Comparison of ENCODE assay signal across 21 cellular contexts in genomic region chr13:21986602-21987001, GRCh38.
A peak's percentile ranks its signal among the peaks of the same experiment; 100 is the strongest.
DNase-seq lines count a peak whose midpoint lies in the region; ATAC-seq, FAIRE-seq and TF ChIP-seq lines count a peak whose summit lies in the region.
"Had no signal": no experiment of that assay in that cellular context is flagged by ENCODE, and none has a peak within 500 bp of the region (broad histone marks: within the 10 kb centered on the region; RNA-seq: fewer than 3 reads in every experiment).

No MANE protein-coding gene starts in this region.

- TF ChIP-seq POLR2A in esophagus muscularis mucosa (IDR thresholded peaks at IDR 0.05; ENCODE audit: low read depth) (no peak), stomach (IDR thresholded peaks at IDR 0.05) (no peak)

- peaks cover 16 to 36% (median 30%) of the 10 kb centered on the region in 10 experiments for H3K4me1 ChIP-seq in BLaER1 treated with 17β-estradiol and CSF1 and Interleukin-3, amounts not matched to agents 10 nM and 100 nM
- H3K4me1 ChIP-seq in esophagus muscularis mucosa (no peaks in the 10 kb centered on the region), lower lobe of right lung (no peaks in the 10 kb centered on the region), stomach (no peaks in the 10 kb centered on the region)
- no peaks in the 10 kb centered on the region for H3K4me1 ChIP-seq in CD8-positive, alpha-beta T cell (ENCODE audit: insufficient read depth, low read length)

- TF ChIP-seq EP300 in esophagus muscularis mucosa (IDR thresholded peaks at IDR 0.05) (no peak), stomach (IDR thresholded peaks at IDR 0.05) (no peak)

- no peaks in the 10 kb centered on the region for H3K36me3 Mint-ChIP-seq in activated CD4-positive, alpha-beta T cell treated with anti-CD3 and anti-CD28 coated beads, Interleukin-2, amount 10 ng/mL, durations not matched to agents 7 days and 5 days (ENCODE audit: low read depth)
- no peaks in the 10 kb centered on the region for H3K36me3 Mint-ChIP-seq in CD8-positive, alpha-beta T cell
- H3K36me3 Mint-ChIP-seq: CD8-positive, alpha-beta memory T cell; naive B cell had no signal

- H3K27me3 ChIP-seq in BLaER1 treated with 17β-estradiol and CSF1 and Interleukin-3, amounts not matched to agents 10 nM and 100 nM: peaks cover 0 to 16% (median 0%) of the 10 kb centered on the region in 11 experiments; a peak in 5 of 22 replicates
- no peaks in the 10 kb centered on the region for H3K27me3 ChIP-seq in esophagus muscularis mucosa
- H3K27me3 ChIP-seq in lower lobe of right lung (ENCODE audit: low read depth): no peaks in the 10 kb centered on the region
- H3K27me3 ChIP-seq in stomach: peaks cover 0 to 3% (median 0%) of the 10 kb centered on the region in 3 donors
- no peaks in the 10 kb centered on the region for H3K27me3 ChIP-seq in CD8-positive, alpha-beta T cell (ENCODE audit: insufficient read depth, low read length)

- FAIRE-seq in RCC 7860 (lab: Jason Lieb, UNC): no peak
- FAIRE-seq: urothelium cell line had no signal

- 48% methylated on average over 8 of the region's 10 CpGs for WGBS in esophagus muscularis mucosa
- WGBS in stomach, 5 donors: 64 to 78% (median 73%) methylated on average over 10 of the region's 10 CpGs

- no peak overlapping the region for H3K27ac Mint-ChIP-seq in activated CD4-positive, alpha-beta T cell treated with anti-CD3 and anti-CD28 coated beads, Interleukin-2, amount 10 ng/mL, durations not matched to agents 7 days and 5 days
- H3K27ac Mint-ChIP-seq in CD8-positive, alpha-beta T cell: no peak overlapping the region
- H3K27ac Mint-ChIP-seq: activated T-helper 1 cell treated with anti-CD3 and anti-CD28 coated beads, Interleukin-12 subunit alpha, Interleukin-12 subunit beta, Interleukin-2, Interleukin-4 antibody, amounts not matched to agents 30 ng/mL and 10 ng/mL and 1 ng/mL, durations not matched to agents 14 hours and 24 hours and 36 hours; progenitor cell of endocrine pancreas; stimulated activated naive B cell treated with anti-CD40 and anti-IgM and Interleukin-4, amounts not matched to agents 10 μg/mL and 1 μg/mL and 100 μg/mL, for 72 hours; T-helper 1 cell treated with Interleukin-12 subunit alpha and Interleukin-12 subunit beta and Interleukin-4 antibody, amounts not matched to agents 30 μg/mL and 1 μg/mL, for 36 hours had no signal

- H3K4me2 ChIP-seq in BLaER1 treated with 17β-estradiol and CSF1 and Interleukin-3, amounts not matched to agents 10 nM and 100 nM: peak overlapping the region; percentile 52 to 87 (median 69)

- no peaks in the 10 kb centered on the region for H3K4me1 Mint-ChIP-seq in activated CD4-positive, alpha-beta T cell treated with anti-CD3 and anti-CD28 coated beads, Interleukin-2, amount 10 ng/mL, durations not matched to agents 7 days and 5 days
- no peaks in the 10 kb centered on the region for H3K4me1 Mint-ChIP-seq in CD8-positive, alpha-beta T cell (ENCODE audit: low read depth)
- H3K4me1 Mint-ChIP-seq: naive B cell; stimulated activated naive B cell treated with anti-CD40 and anti-IgM and Interleukin-4, amounts not matched to agents 10 μg/mL and 1 μg/mL and 100 μg/mL, for 72 hours had no signal

- H3K4me3 Mint-ChIP-seq in activated CD4-positive, alpha-beta T cell treated with anti-CD3 and anti-CD28 coated beads, Interleukin-2, amount 10 ng/mL, durations not matched to agents 7 days and 5 days: no peak overlapping the region
- no peak overlapping the region for H3K4me3 Mint-ChIP-seq in CD8-positive, alpha-beta T cell
- H3K4me3 Mint-ChIP-seq: activated T-helper 1 cell treated with anti-CD3 and anti-CD28 coated beads, Interleukin-12 subunit alpha, Interleukin-12 subunit beta, Interleukin-2, Interleukin-4 antibody, amounts not matched to agents 30 ng/mL and 10 ng/mL and 1 ng/mL, durations not matched to agents 14 hours and 24 hours and 36 hours; central memory CD8-positive, alpha-beta T cell; naive B cell; stimulated activated naive B cell treated with anti-CD40 and anti-IgM and Interleukin-4, amounts not matched to agents 10 μg/mL and 1 μg/mL and 100 μg/mL, for 72 hours; T-helper 1 cell treated with Interleukin-12 subunit alpha and Interleukin-12 subunit beta and Interleukin-4 antibody, amounts not matched to agents 30 μg/mL and 1 μg/mL, for 36 hours had no signal

- H3K4me3 ChIP-seq in BLaER1 treated with 17β-estradiol and CSF1 and Interleukin-3, amounts not matched to agents 10 nM and 100 nM: peak overlapping the region in 2 of 10 experiments; percentile 5 to 7; a peak in 1 of 20 replicates
- no peak overlapping the region for H3K4me3 ChIP-seq in esophagus muscularis mucosa
- H3K4me3 ChIP-seq in lower lobe of right lung: no peak overlapping the region
- H3K4me3 ChIP-seq in stomach: no peak overlapping the region
- no peak overlapping the region for H3K4me3 ChIP-seq in CD8-positive, alpha-beta T cell (ENCODE audit: low read depth, low read length)

- intact Hi-C loops in esophagus muscularis mucosa (cut with DNase I): no loop called here
- intact Hi-C loops in lower lobe of right lung (cut with DNase I): no loop called here
- intact Hi-C loops in stomach (cut with DNase I; ENCODE audit: low total_unique reads): no loop called here
- intact Hi-C loops in CD8-positive, alpha-beta T cell (cut with DNase I, micrococcal nuclease): no loop called here

- H4K20me1 ChIP-seq in BLaER1 treated with 17β-estradiol and CSF1 and Interleukin-3, amounts not matched to agents 10 nM and 100 nM: peaks cover 0 to 6% (median 0%) of the 10 kb centered on the region in 11 experiments; a peak in 2 of 22 replicates

- peak overlapping the region in 6 of 11 experiments; percentile 4 to 70 (median 46); a peak in 8 of 22 replicates for H3K9ac ChIP-seq in BLaER1 treated with 17β-estradiol and CSF1 and Interleukin-3, amounts not matched to agents 10 nM and 100 nM

- POLR2A ChIA-PET in activated CD4-positive, alpha-beta T cell treated with anti-CD3 and anti-CD28 coated beads, Interleukin-2, amount 10 ng/mL, durations not matched to agents 7 days and 5 days (lab: Charles Lee): no interaction called here
- POLR2A ChIA-PET in CD8-positive, alpha-beta T cell (lab: Charles Lee): no interaction called here

- peaks cover 3% of the 10 kb centered on the region for H3K9me3 Mint-ChIP-seq in activated CD4-positive, alpha-beta T cell treated with anti-CD3 and anti-CD28 coated beads, Interleukin-2, amount 10 ng/mL, durations not matched to agents 7 days and 5 days
- no peaks in the 10 kb centered on the region for H3K9me3 Mint-ChIP-seq in CD8-positive, alpha-beta T cell
- H3K9me3 Mint-ChIP-seq: activated T-helper 1 cell treated with anti-CD3 and anti-CD28 coated beads, Interleukin-12 subunit alpha, Interleukin-12 subunit beta, Interleukin-2, Interleukin-4 antibody, amounts not matched to agents 30 ng/mL and 10 ng/mL and 1 ng/mL, durations not matched to agents 14 hours and 24 hours and 36 hours; CD8-positive, alpha-beta memory T cell; central memory CD8-positive, alpha-beta T cell; naive B cell; T-helper 1 cell treated with Interleukin-12 subunit alpha and Interleukin-12 subunit beta and Interleukin-4 antibody, amounts not matched to agents 30 μg/mL and 1 μg/mL, for 36 hours had no signal

- H3K36me3 ChIP-seq in BLaER1 treated with 17β-estradiol and CSF1 and Interleukin-3, amounts not matched to agents 10 nM and 100 nM: no peaks in the 10 kb centered on the region
- H3K36me3 ChIP-seq in esophagus muscularis mucosa: no peaks in the 10 kb centered on the region
- H3K36me3 ChIP-seq in lower lobe of right lung: no peaks in the 10 kb centered on the region
- no peaks in the 10 kb centered on the region for H3K36me3 ChIP-seq in stomach
- no peaks in the 10 kb centered on the region for H3K36me3 ChIP-seq in CD8-positive, alpha-beta T cell (ENCODE audit: insufficient read depth, low read length)

- TF ChIP-seq CTCF in esophagus muscularis mucosa (IDR thresholded peaks at IDR 0.05): no peak
- no peak for TF ChIP-seq CTCF in lower lobe of right lung (IDR thresholded peaks at IDR 0.05)
- no peak for TF ChIP-seq CTCF in stomach (IDR thresholded peaks at IDR 0.05)
- no peak for TF ChIP-seq CTCF in CD8-positive, alpha-beta T cell (IDR thresholded peaks at IDR 0.05)

- ATAC-seq in lower lobe of right lung: peak; percentile 74 to 84
- ATAC-seq in CD8-positive, alpha-beta T cell: no peak
- ATAC-seq: stimulated activated naive B cell treated with anti-CD40 and anti-IgM and Interleukin-4, amounts not matched to agents 10 μg/mL and 1 μg/mL and 100 μg/mL, for 72 hours had no signal

- H3K27ac ChIP-seq in BLaER1 treated with 17β-estradiol and CSF1 and Interleukin-3, amounts not matched to agents 10 nM and 100 nM: peak overlapping the region; percentile 24 to 76 (median 54); a peak in 21 of 22 replicates
- H3K27ac ChIP-seq in esophagus muscularis mucosa (replicated peaks in 1 of 4): peak overlapping the region; percentile 48 to 65 (median 61)
- no peak overlapping the region for H3K27ac ChIP-seq in lower lobe of right lung
- H3K27ac ChIP-seq in stomach: peak overlapping the region in 4 of 5 donors; percentile 1 to 65 (median 34)
- no peak overlapping the region for H3K27ac ChIP-seq in CD8-positive, alpha-beta T cell (ENCODE audit: low read depth, low read length)

- no peak for DNase-seq in esophagus muscularis mucosa (ENCODE audit: extremely low spot score)
- DNase-seq in lower lobe of right lung: no peak
- peak; percentile 31 for DNase-seq in stomach
- no peak for DNase-seq in activated CD4-positive, alpha-beta T cell treated with anti-CD3 and anti-CD28 coated beads, Interleukin-2, amount 10 ng/mL, durations not matched to agents 7 days and 5 days
- DNase-seq in DMS153 (lab: John Stamatoyannopoulos, UW): no peak
- DNase-seq in RCC 7860 (ENCODE audit: low spot score): no peak
- no peak for DNase-seq in CD8-positive, alpha-beta T cell
- DNase-seq: activated CD8-positive, alpha-beta memory T cell treated with anti-CD3 and anti-CD28 coated beads for 24 hours; CD8-positive, alpha-beta memory T cell; foreskin fibroblast; naive B cell; NCI-H2029 treated with DMSO at 0.1 percent for 48 hours; NCI-H510A; SIG-M5; stimulated activated naive B cell treated with anti-CD40 and anti-IgM and Interleukin-4, amounts not matched to agents 10 μg/mL and 1 μg/mL and 100 μg/mL, for 72 hours had no signal

- CTCF ChIA-PET in activated CD4-positive, alpha-beta T cell treated with anti-CD3 and anti-CD28 coated beads, Interleukin-2, amount 10 ng/mL, durations not matched to agents 7 days and 5 days (lab: Charles Lee): no interaction called here
- CTCF ChIA-PET in CD8-positive, alpha-beta T cell (lab: Charles Lee): no interaction called here

- 0 out of 22 replicates have a peak, but pooled peaks cover 0 to 3% (median 0%) of the 10 kb centered on the region in 11 experiments for H3K9me3 ChIP-seq in BLaER1 treated with 17β-estradiol and CSF1 and Interleukin-3, amounts not matched to agents 10 nM and 100 nM (replicated peaks in 1 of 11)
- H3K9me3 ChIP-seq in esophagus muscularis mucosa (no peaks in the 10 kb centered on the region), lower lobe of right lung (no peaks in the 10 kb centered on the region), stomach (no peaks in the 10 kb centered on the region)
- H3K9me3 ChIP-seq in CD8-positive, alpha-beta T cell (ENCODE audit: low read length): no peaks in the 10 kb centered on the region

- H3K27me3 Mint-ChIP-seq in activated CD4-positive, alpha-beta T cell treated with anti-CD3 and anti-CD28 coated beads, Interleukin-2, amount 10 ng/mL, durations not matched to agents 7 days and 5 days: no peaks in the 10 kb centered on the region
- no peaks in the 10 kb centered on the region for H3K27me3 Mint-ChIP-seq in CD8-positive, alpha-beta T cell (ENCODE audit: low read depth)
- H3K27me3 Mint-ChIP-seq: CD8-positive, alpha-beta memory T cell; central memory CD8-positive, alpha-beta T cell; naive B cell; progenitor cell of endocrine pancreas; stimulated activated naive B cell treated with anti-CD40 and anti-IgM and Interleukin-4, amounts not matched to agents 10 μg/mL and 1 μg/mL and 100 μg/mL, for 72 hours had no signal

Comparison
In these comparisons a context has a peak if more than half of its experiments do, and no peak if none do; other contexts are left out.
1. H3K27ac ChIP-seq: peak in BLaER1 treated with 17β-estradiol and CSF1 and Interleukin-3, amounts not matched to agents 10 nM and 100 nM (11 of 11), esophagus muscularis mucosa (4 of 4) and stomach (4 of 5); none in lower lobe of right lung (single experiment) and CD8-positive, alpha-beta T cell (single experiment).